Comparison of ENCODE assay signal across 8 cellular contexts in genomic region chr11:2378527-2379210, GRCh38. TPM values are rescaled to one million over a fixed set of nuclear protein-coding genes. Genes with fewer than 3 reads are reported as not detected.
A peak's percentile ranks its signal among the peaks of the same experiment; 100 is the strongest.
DNase-seq lines count a peak whose midpoint lies in the region; ATAC-seq and TF ChIP-seq lines count a peak whose summit lies in the region.

No MANE protein-coding gene starts in this region.

- H3K4me1 Mint-ChIP-seq in activated naive CD4-positive, alpha-beta T cell treated with anti-CD3 and anti-CD28 coated beads, Interleukin-2, amount 10 ng/mL, durations not matched to agents 7 days and 5 days: peaks cover 31% of the 10 kb centered on the region

- H3K4me3 ChIP-seq in brain microvascular endothelial cell (ENCODE audit: low read depth, low read length) (peak overlapping the region; percentile 84), right lobe of liver (peak overlapping the region; percentile 72 to 98 (median 79)), tibial nerve (peak overlapping the region; percentile 69 to 97 (median 86))

- peaks cover 5% of the 10 kb centered on the region for H3K36me3 Mint-ChIP-seq in activated naive CD4-positive, alpha-beta T cell treated with anti-CD3 and anti-CD28 coated beads, Interleukin-2, amount 10 ng/mL, durations not matched to agents 7 days and 5 days

- peaks cover 0 to 68% (median 40%) of the 10 kb centered on the region in 4 donors for H3K4me1 ChIP-seq in right lobe of liver
- peaks cover 3 to 59% (median 50%) of the 10 kb centered on the region in 4 donors for H3K4me1 ChIP-seq in tibial nerve

- TF ChIP-seq CTCF in brain microvascular endothelial cell (IDR thresholded peaks at IDR 0.05; ENCODE audit: low read depth, low read length, missing control alignments) (no peak), right lobe of liver (IDR thresholded peaks at IDR 0.05) (no peak), tibial nerve (IDR thresholded peaks at IDR 0.05) (no peak)

- no peaks in the 10 kb centered on the region for H3K9me3 ChIP-seq in right lobe of liver
- H3K9me3 ChIP-seq in tibial nerve: no peaks in the 10 kb centered on the region

- H3K36me3 ChIP-seq in brain microvascular endothelial cell (replicated peaks) (no peaks in the 10 kb centered on the region), right lobe of liver (no peaks in the 10 kb centered on the region), tibial nerve (no peaks in the 10 kb centered on the region)

- TF ChIP-seq POLR2A in right lobe of liver (IDR thresholded peaks at IDR 0.05) (no peak), tibial nerve (IDR thresholded peaks at IDR 0.05) (no peak)

- peaks cover 21% of the 10 kb centered on the region for H3K27me3 Mint-ChIP-seq in activated naive CD4-positive, alpha-beta T cell treated with anti-CD3 and anti-CD28 coated beads, Interleukin-2, amount 10 ng/mL, durations not matched to agents 7 days and 5 days

- no peak for TF ChIP-seq EP300 in tibial nerve (IDR thresholded peaks at IDR 0.05)

- H3K4me3 Mint-ChIP-seq in activated naive CD4-positive, alpha-beta T cell treated with anti-CD3 and anti-CD28 coated beads, Interleukin-2, amount 10 ng/mL, durations not matched to agents 7 days and 5 days: peak overlapping the region; percentile 80

- intact Hi-C loops in right lobe of liver (cut with DNase I): no loop called here

- H3K27me3 ChIP-seq in brain microvascular endothelial cell (replicated peaks): no peaks in the 10 kb centered on the region
- no peaks in the 10 kb centered on the region for H3K27me3 ChIP-seq in right lobe of liver
- no peaks in the 10 kb centered on the region for H3K27me3 ChIP-seq in tibial nerve

- WGBS in right lobe of liver (ENCODE audit: insufficient coverage, low coverage, low lambda C conversion rate, missing lambda C conversion rate): 0% methylated on average over 6 of the region's 23 CpGs
- WGBS in tibial nerve, 2 donors: 4% methylated on average over 11 to 18 of the region's 23 CpGs

- no peaks in the 10 kb centered on the region for H3K9me3 Mint-ChIP-seq in activated naive CD4-positive, alpha-beta T cell treated with anti-CD3 and anti-CD28 coated beads, Interleukin-2, amount 10 ng/mL, durations not matched to agents 7 days and 5 days

- CTCF ChIA-PET in activated naive CD4-positive, alpha-beta T cell treated with anti-CD3 and anti-CD28 coated beads, Interleukin-2, amount 10 ng/mL, durations not matched to agents 7 days and 5 days (lab: Charles Lee): no interaction called here

- in situ Hi-C loops in brain microvascular endothelial cell (cut with HindIII; ENCODE audit: low pct_ligation_motif_present, low sequenced_read_pairs): no loop called here

- ATAC-seq in right lobe of liver: no peak
- ATAC-seq in GM19395 (IDR thresholded peaks at IDR 0.05; ENCODE audit: unreplicated experiment): no peak
- ATAC-seq in GM21515 (IDR thresholded peaks at IDR 0.05; ENCODE audit: unreplicated experiment): no peak
- ATAC-seq in GM21381 (IDR thresholded peaks at IDR 0.05; ENCODE audit: unreplicated experiment): no peak

- no peak for DNase-seq in activated naive CD4-positive, alpha-beta T cell treated with anti-CD3 and anti-CD28 coated beads, Interleukin-2, amount 10 ng/mL, durations not matched to agents 7 days and 5 days
- no peak for DNase-seq in activated naive CD4-positive, alpha-beta T cell treated with anti-CD3 and anti-CD28 coated beads, Interleukin-2, amount 50 U/mL, for 16 hours
- DNase-seq in brain microvascular endothelial cell: no peak
- DNase-seq in right lobe of liver: peak in 2 of 3 donors; percentile 28 to 58
- peak; percentile 61 to 64 for DNase-seq in tibial nerve (ENCODE audit: low spot score in 2 of 2)

- peak overlapping the region; percentile 85 for H3K27ac Mint-ChIP-seq in activated naive CD4-positive, alpha-beta T cell treated with anti-CD3 and anti-CD28 coated beads, Interleukin-2, amount 10 ng/mL, durations not matched to agents 7 days and 5 days

- H3K27ac ChIP-seq in brain microvascular endothelial cell (peak overlapping the region; percentile 45), right lobe of liver (peak overlapping the region; percentile 95 to 99 (median 98)), tibial nerve (peak overlapping the region; percentile 94 to 99 (median 98))

RNA-seq across cellular contexts. Expression of gene CD81, which starts 1.6 kb away (rescaled TPM):
- 100 to 1,000 TPM; 433 to 721 (median 528) TPM for total RNA-seq in right lobe of liver
- total RNA-seq in tibial nerve: 100 to 1,000 TPM; 650 to 822 (median 674) TPM

RNA-seq across cellular contexts. Expression of gene TSSC4, which starts 21.9 kb away (rescaled TPM):
- total RNA-seq in right lobe of liver (10 to 100 TPM; 17.6 to 27.0 (median 19.5) TPM), tibial nerve (10 to 100 TPM; 44.8 to 54.3 (median 49.1) TPM)

Comparison
In these comparisons a context has a peak if more than half of its experiments do, and no peak if none do; other contexts are left out.
1. DNase-seq: peak in right lobe of liver (2 of 3) and tibial nerve (2 of 2); none in activated naive CD4-positive, alpha-beta T cell treated with anti-CD3 and anti-CD28 coated beads, Interleukin-2, amount 10 ng/mL, durations not matched to agents 7 days and 5 days (single experiment), activated naive CD4-positive, alpha-beta T cell treated with anti-CD3 and anti-CD28 coated beads, Interleukin-2, amount 50 U/mL, for 16 hours (single experiment) and brain microvascular endothelial cell (single experiment).
2. H3K27ac ChIP-seq: peak in every context shown above with its lines; median percentile 98 in right lobe of liver; 98 in tibial nerve; 45 in brain microvascular endothelial cell.
3. Peak in every context shown above with its lines, with median percentiles within 50 percentile points of each other: H3K4me3 ChIP-seq.